25 cellular contexts compared by ENCODE assay signal in genomic region chr3:34703058-34703457, GRCh38.
"Had no signal": no experiment of that assay in that cellular context is flagged by ENCODE, and none has a peak within 500 bp of the region (broad histone marks: within the 10 kb centered on the region; RNA-seq: fewer than 3 reads in every experiment).

No MANE protein-coding gene starts in this region.

- H3K27me3 Mint-ChIP-seq: natural killer cell treated with Interleukin-12 subunit alpha and Interleukin-12 subunit beta and Interleukin-15 and Interleukin-18, amount 100 ng/mL, for 72 hours; progenitor cell of endocrine pancreas; stimulated activated memory B cell treated with anti-CD40 and anti-IgM and Interleukin-4, amounts not matched to agents 10 μg/mL and 1 μg/mL and 100 μg/mL, for 72 hours; stimulated activated naive CD8-positive, alpha-beta T cell treated with anti-CD3 and anti-CD28 coated beads, Interleukin-15, amount 100 ng/mL, for 72 hours had no signal

- DNase-seq: immature natural killer cell; kidney; left colon; left ventricle myocardium inferior; midbrain; mucosa of descending colon; naive thymus-derived CD4-positive, alpha-beta T cell; ovary; right lobe of liver; stimulated activated CD4-positive, alpha-beta T cell treated with anti-CD3 and anti-CD28 coated beads, Interleukin-1b, Interleukin-23, amount 100 ng/mL, for 48 hours; stimulated activated CD4-positive, alpha-beta T cell treated with anti-CD3 and anti-CD28 coated beads, Interleukin-2, amount 100 ng/mL, for 48 hours; stimulated activated CD4-positive, alpha-beta T cell treated with anti-CD3 and anti-CD28 coated beads, Interleukin-4, amount 100 ng/mL, for 4 hours; stimulated activated CD8-positive, alpha-beta memory T cell treated with anti-CD3 and anti-CD28 coated beads, Interleukin-4, amount 100 ng/mL, for 48 hours; stimulated activated naive CD4-positive, alpha-beta T cell treated with Interleukin-2 at 50 U/mL for 16 hours; stimulated activated naive CD8-positive, alpha-beta T cell treated with anti-CD3 and anti-CD28 coated beads, Interleukin-15, amount 100 ng/mL, for 72 hours; substantia nigra; upper lobe of left lung had no signal

- H3K4me2 ChIP-seq: smooth muscle cell had no signal

- H3K27ac ChIP-seq: left ventricle myocardium inferior, ovary, right atrium auricular region, right lobe of liver, tibial nerve, upper lobe of left lung, vagina had no signal

- H3K4me3 Mint-ChIP-seq: immature natural killer cell; naive thymus-derived CD4-positive, alpha-beta T cell; natural killer cell treated with Interleukin-12 subunit alpha and Interleukin-12 subunit beta and Interleukin-15 and Interleukin-18, amount 100 ng/mL, for 72 hours; stimulated activated memory B cell treated with anti-CD40 and anti-IgM and Interleukin-4, amounts not matched to agents 10 μg/mL and 1 μg/mL and 100 μg/mL, for 72 hours; stimulated activated naive CD8-positive, alpha-beta T cell treated with anti-CD3 and anti-CD28 coated beads, Interleukin-15, amount 100 ng/mL, for 72 hours had no signal

- H3K36me3 ChIP-seq: left ventricle myocardium inferior, ovary, right atrium auricular region, right lobe of liver, tibial nerve, upper lobe of left lung, vagina had no signal

- H3K27me3 ChIP-seq: ovary, right atrium auricular region, right lobe of liver, tibial nerve, upper lobe of left lung, vagina had no signal

- ATAC-seq: left colon; mucosa of descending colon; naive thymus-derived CD4-positive, alpha-beta T cell; natural killer cell treated with Interleukin-12 subunit alpha and Interleukin-12 subunit beta and Interleukin-15 and Interleukin-18, amount 100 ng/mL, for 72 hours; right lobe of liver; stimulated activated memory B cell treated with anti-CD40 and anti-IgM and Interleukin-4, amounts not matched to agents 10 μg/mL and 1 μg/mL and 100 μg/mL, for 72 hours; stimulated activated naive CD8-positive, alpha-beta T cell treated with anti-CD3 and anti-CD28 coated beads, Interleukin-15, amount 100 ng/mL, for 72 hours had no signal

- H3K4me1 Mint-ChIP-seq: immature natural killer cell; naive thymus-derived CD4-positive, alpha-beta T cell; stimulated activated memory B cell treated with anti-CD40 and anti-IgM and Interleukin-4, amounts not matched to agents 10 μg/mL and 1 μg/mL and 100 μg/mL, for 72 hours; stimulated activated naive CD8-positive, alpha-beta T cell treated with anti-CD3 and anti-CD28 coated beads, Interleukin-15, amount 100 ng/mL, for 72 hours had no signal

- H3K27ac Mint-ChIP-seq: immature natural killer cell; naive thymus-derived CD4-positive, alpha-beta T cell; natural killer cell treated with Interleukin-12 subunit alpha and Interleukin-12 subunit beta and Interleukin-15 and Interleukin-18, amount 100 ng/mL, for 72 hours; progenitor cell of endocrine pancreas; stimulated activated memory B cell treated with anti-CD40 and anti-IgM and Interleukin-4, amounts not matched to agents 10 μg/mL and 1 μg/mL and 100 μg/mL, for 72 hours; stimulated activated naive CD8-positive, alpha-beta T cell treated with anti-CD3 and anti-CD28 coated beads, Interleukin-15, amount 100 ng/mL, for 72 hours had no signal

- H3K4me3 ChIP-seq: left ventricle myocardium inferior, lung, mucosa of descending colon, ovary, right atrium auricular region, right lobe of liver, smooth muscle cell, tibial nerve, upper lobe of left lung, vagina had no signal

- H3K4me1 ChIP-seq: left ventricle myocardium inferior, right atrium auricular region, right lobe of liver, tibial nerve, upper lobe of left lung, vagina had no signal

- H3K36me3 Mint-ChIP-seq: immature natural killer cell had no signal
